ENCODE assay signal across 8 cellular contexts in genomic region chr22:19478086-19478392, GRCh38. TPM values are rescaled to one million over a fixed set of nuclear protein-coding genes. Genes with fewer than 3 reads are reported as not detected.
A peak's percentile ranks its signal among the peaks of the same experiment; 100 is the strongest.
DNase-seq lines count a peak whose midpoint lies in the region; ATAC-seq and TF ChIP-seq lines count a peak whose summit lies in the region.

No MANE protein-coding gene starts in this region.

- no peaks in the 10 kb centered on the region for H3K36me3 ChIP-seq in neural progenitor cell

- peaks cover 18% of the 10 kb centered on the region for H3K36me3 Mint-ChIP-seq in effector memory CD8-positive, alpha-beta T cell (ENCODE audit: insufficient read depth)
- peaks cover 8% of the 10 kb centered on the region for H3K36me3 Mint-ChIP-seq in neural progenitor cell

- no peak for TF ChIP-seq CTCF in C4-2B (conservative IDR thresholded peaks at IDR 0.05)
- TF ChIP-seq CTCF in NB4 (IDR thresholded peaks at IDR 0.05; ENCODE audit: low read depth, low read length): no peak
- TF ChIP-seq CTCF in neural progenitor cell (IDR thresholded peaks at IDR 0.05): no peak

- no peak overlapping the region for H2AFZ ChIP-seq in neural progenitor cell (replicated peaks)

- H3K4me3 ChIP-seq in NB4 (ENCODE audit: low read depth, low read length) (peak overlapping the region; percentile 83), neural progenitor cell (peak overlapping the region; percentile 77)

- peaks cover 28 to 29% of the 10 kb centered on the region in 2 donors for H3K4me1 Mint-ChIP-seq in effector memory CD8-positive, alpha-beta T cell (ENCODE audit: low read depth in 2 of 2)
- H3K4me1 Mint-ChIP-seq in neural progenitor cell: peaks cover 25% of the 10 kb centered on the region

- peak overlapping the region; percentile 94 for H3K9ac ChIP-seq in neural progenitor cell

- no peaks in the 10 kb centered on the region for H3K9me3 Mint-ChIP-seq in effector memory CD8-positive, alpha-beta T cell
- H3K9me3 Mint-ChIP-seq in neural progenitor cell: no peaks in the 10 kb centered on the region

- H3K4me1 ChIP-seq in neural progenitor cell: peaks cover 17% of the 10 kb centered on the region

- DNase-seq in NB4 (ENCODE audit: low read depth): no peak
- DNase-seq in effector memory CD8-positive, alpha-beta T cell: no peak
- no peak for DNase-seq in neural progenitor cell (ENCODE audit: low spot score)
- no peak for DNase-seq in stimulated activated CD4-positive, alpha-beta T cell treated with anti-CD3 and anti-CD28 coated beads, Interleukin-4, amount 100 ng/mL, for 4 hours
- DNase-seq in NAMALWA (ENCODE audit: low spot score): no peak

- H3K27ac Mint-ChIP-seq in effector memory CD8-positive, alpha-beta T cell: peak overlapping the region; percentile 99
- H3K27ac Mint-ChIP-seq in neural progenitor cell: no peak overlapping the region

- peak overlapping the region; percentile 90 for H3K27ac ChIP-seq in C4-2B
- H3K27ac ChIP-seq in neural progenitor cell: no peak overlapping the region

- no peaks in the 10 kb centered on the region for H3K27me3 Mint-ChIP-seq in effector memory CD8-positive, alpha-beta T cell
- peaks cover 4% of the 10 kb centered on the region for H3K27me3 Mint-ChIP-seq in neural progenitor cell (ENCODE audit: insufficient read depth, low read depth)

- no peak for ATAC-seq in effector memory CD8-positive, alpha-beta T cell (replicated peaks)
- ATAC-seq in HG02763 (IDR thresholded peaks at IDR 0.05; ENCODE audit: unreplicated experiment) (no peak), GM21528 (IDR thresholded peaks at IDR 0.05; ENCODE audit: low FRiP score, unreplicated experiment) (no peak)

- no peaks in the 10 kb centered on the region for H3K9me3 ChIP-seq in neural progenitor cell (ENCODE audit: low read depth)

- H3K4me3 Mint-ChIP-seq in effector memory CD8-positive, alpha-beta T cell: peak overlapping the region; percentile 88 to 95
- H3K4me3 Mint-ChIP-seq in neural progenitor cell: peak overlapping the region; percentile 99

- peak overlapping the region; percentile 78 for H3K4me2 ChIP-seq in neural progenitor cell

- peaks cover 44% of the 10 kb centered on the region for H4K20me1 ChIP-seq in neural progenitor cell (ENCODE audit: low read depth)

- TF ChIP-seq POLR2A in NB4 (IDR thresholded peaks at IDR 0.05; ENCODE audit: extremely low read depth, insufficient read length): no peak

- no peaks in the 10 kb centered on the region for H3F3A ChIP-seq in neural progenitor cell (ENCODE audit: low read depth)

- no peaks in the 10 kb centered on the region for H3K27me3 ChIP-seq in neural progenitor cell

- peaks cover 58% of the 10 kb centered on the region for H3K79me2 ChIP-seq in neural progenitor cell (ENCODE audit: low read depth)

RNA-seq across cellular contexts. Expression of gene UFD1, which starts 1.0 kb away (rescaled TPM):
- 37.5 and 37.7 TPM in 2 replicates for total RNA-seq in neural progenitor cell (ENCODE audit: low replicate concordance)

RNA-seq across cellular contexts. Expression of gene CDC45, which starts 1.7 kb away (rescaled TPM):
- total RNA-seq in neural progenitor cell (ENCODE audit: low replicate concordance): 40.9 and 50.7 TPM in 2 replicates

RNA-seq across cellular contexts. Expression of gene C22orf39, which starts 30.5 kb away (rescaled TPM):
- 49.5 and 57.0 TPM in 2 replicates for total RNA-seq in neural progenitor cell (ENCODE audit: low replicate concordance)

RNA-seq across cellular contexts. Expression of gene MRPL40, which starts 45.7 kb away (rescaled TPM):
- 15.5 and 17.0 TPM in 2 replicates for total RNA-seq in neural progenitor cell (ENCODE audit: low replicate concordance)

RNA-seq across cellular contexts. Expression of gene CLDN5, which starts 46.2 kb away (rescaled TPM):
- total RNA-seq in neural progenitor cell (ENCODE audit: low replicate concordance): 0.69 and 4.1 TPM in 2 replicates
